In the genomic region with DNA sequence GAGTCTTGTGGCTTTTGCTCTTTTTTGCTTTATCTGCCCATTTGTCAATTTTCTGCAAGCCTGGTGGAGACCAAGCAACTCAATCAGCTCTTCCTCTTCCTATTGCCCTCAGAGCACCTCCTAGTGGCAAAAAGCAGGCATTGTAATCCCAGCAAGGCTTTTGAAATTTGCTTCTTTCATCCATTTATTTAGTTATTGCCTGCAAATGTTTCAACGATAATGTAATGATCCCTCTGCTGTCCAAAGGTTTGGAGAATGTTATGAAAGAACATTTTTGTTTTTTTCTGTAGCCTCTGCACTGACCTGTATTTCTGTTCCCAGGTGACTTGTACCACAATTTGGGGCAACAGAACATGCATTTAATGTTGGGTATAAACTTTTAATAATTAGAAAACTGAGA, we compare ENCODE assay signal across 8 cellular contexts.
DNase-seq lines count a peak whose midpoint lies in the region; ATAC-seq and TF ChIP-seq lines count a peak whose summit lies in the region.

No MANE protein-coding gene starts in this region.

- peaks cover 24% of the 10 kb centered on the region for H3K27me3 Mint-ChIP-seq in type B pancreatic cell

- H4K20me1 ChIP-seq in SK-N-SH (ENCODE audit: insufficient read depth), result no peaks in the 10 kb centered on the region

- H3K27ac ChIP-seq in SK-N-SH (ENCODE audit: low read depth in 2 of 2, low read length in 1 of 2), result no peak overlapping the region

- peak; percentile 30 for DNase-seq in stimulated activated CD4-positive, alpha-beta T cell treated with anti-CD3 and anti-CD28 coated beads, Interleukin-15, amount 100 ng/mL, for 24 hours
- DNase-seq in stimulated activated CD4-positive, alpha-beta T cell treated with anti-CD3 and anti-CD28 coated beads, Interleukin-12 subunit alpha, Interleukin-12 subunit beta, amount 100 ng/mL, for 4 hours, result no peak
- no peak for DNase-seq in SK-N-SH
- peak in 1 of 2 donors; percentile 46 for DNase-seq in foreskin fibroblast
- DNase-seq in type B pancreatic cell (ENCODE audit: extremely low spot score, unreplicated experiment), result no peak
- DNase-seq in COR-L47 (lab: John Stamatoyannopoulos, UW), result no peak
- no peak for DNase-seq in NCI-H226

- H3K36me3 Mint-ChIP-seq in type B pancreatic cell, result peaks cover 6% of the 10 kb centered on the region

- no peak for TF ChIP-seq EP300 in SK-N-SH (IDR thresholded peaks at IDR 0.05; ENCODE audit: borderline replicate concordance in 1 of 2, low read depth in 1 of 2, low read length in 1 of 2)

- WGBS in SK-N-SH (ENCODE audit: low lambda C conversion rate), result 81% methylated on average over 1 of the region's 1 CpG

- H3F3A ChIP-seq in SK-N-SH (replicated peaks; ENCODE audit: insufficient read depth), result no peaks in the 10 kb centered on the region

- H3K4me3 Mint-ChIP-seq in type B pancreatic cell, result no peak overlapping the region

- no peak overlapping the region for H3K4me2 ChIP-seq in SK-N-SH

- peaks cover 24% of the 10 kb centered on the region for H3K4me1 Mint-ChIP-seq in type B pancreatic cell (ENCODE audit: unreplicated experiment)

- POLR2A ChIA-PET in SK-N-SH (lab: Yijun Ruan, JAX), result no interaction called here

- no peaks in the 10 kb centered on the region for H3K9me2 ChIP-seq in SK-N-SH

- peak; percentile 81 for TF ChIP-seq CTCF in SK-N-SH (IDR thresholded peaks at IDR 0.05)
- TF ChIP-seq CTCF in foreskin fibroblast (IDR thresholded peaks at IDR 0.05; ENCODE audit: low read depth, low read length), result peak; percentile 74
- TF ChIP-seq CTCF in type B pancreatic cell (conservative IDR thresholded peaks at IDR 0.05), result peak; percentile 75

- no peaks in the 10 kb centered on the region for H3K36me3 ChIP-seq in SK-N-SH (replicated peaks in 1 of 2; ENCODE audit: control insufficient read depth in 1 of 2, insufficient read depth in 2 of 2, low read length in 1 of 2)

- no peak overlapping the region for H3K9ac ChIP-seq in SK-N-SH

- H3K27ac Mint-ChIP-seq in type B pancreatic cell, result no peak overlapping the region

- no peaks in the 10 kb centered on the region for H3K9me3 ChIP-seq in SK-N-SH

- H3K27me3 ChIP-seq in SK-N-SH (ENCODE audit: insufficient read depth), result no peaks in the 10 kb centered on the region

- peak; percentile 57 for TF ChIP-seq RAD21 in SK-N-SH (IDR thresholded peaks at IDR 0.05; ENCODE audit: low read length)

- H3K9me3 Mint-ChIP-seq in type B pancreatic cell, result peaks cover 8% of the 10 kb centered on the region

- H3K4me3 ChIP-seq in SK-N-SH (ENCODE audit: low read depth in 2 of 2, low read length in 1 of 2) (no peak overlapping the region), foreskin fibroblast (ENCODE audit: low read depth in 1 of 2, low read length in 2 of 2) (no peak overlapping the region)

- H3K79me2 ChIP-seq in SK-N-SH (ENCODE audit: insufficient read depth), result no peaks in the 10 kb centered on the region

- ATAC-seq in HG02852 (IDR thresholded peaks at IDR 0.05; ENCODE audit: unreplicated experiment), result peak; percentile 76

- H2AFZ ChIP-seq in SK-N-SH (ENCODE audit: low read depth), result no peak overlapping the region

- CTCF ChIA-PET in SK-N-SH (lab: Yijun Ruan, JAX), result interaction anchor here (0.6 to 1.4 kb wide), 4 partner anchors 12 to 225 kb away, joined by 3 to 4 read pairs (median 3); no protein-coding TSS in a partner anchor

- H3K4me1 ChIP-seq in SK-N-SH (ENCODE audit: control insufficient read depth in 1 of 2, insufficient read depth in 2 of 2, low read depth in 1 of 2, low read length in 1 of 2), result no peaks in the 10 kb centered on the region; a peak in 1 of 4 replicates

TF ChIP-seq in SK-N-SH, 30 proteins besides CTCF, POLR2A, EP300 and RAD21:
- TF ChIP-seq SMC3 (IDR thresholded peaks at IDR 0.05; ENCODE audit: low read depth, low read length), result peak; percentile 43
- no peak for TF ChIP-seq NRF1 (IDR thresholded peaks at IDR 0.05; ENCODE audit: low read depth, low read length)
TF ChIP-seq in SK-N-SH: peak in this region for 1.
